Comparison of ENCODE assay signal across 9 cellular contexts in genomic region chrX:107571296-107571998, GRCh38.
DNase-seq lines count a peak whose midpoint lies in the region; ATAC-seq, FAIRE-seq and TF ChIP-seq lines count a peak whose summit lies in the region.
"Had no signal": no experiment of that assay in that cellular context is flagged by ENCODE, and none has a peak within 500 bp of the region (broad histone marks: within the 10 kb centered on the region; RNA-seq: fewer than 3 reads in every experiment).

No MANE protein-coding gene starts in this region.

- no peak for ATAC-seq in GM19452 (IDR thresholded peaks at IDR 0.05; ENCODE audit: unreplicated experiment)

- DNase-seq in ACHN (peak; percentile 81), H54 (ENCODE audit: insufficient read length, low spot score) (peak; percentile 54), amniotic epithelial cell (ENCODE audit: low read depth) (peak; percentile 87), iris pigment epithelial cell (ENCODE audit: low read depth) (peak; percentile 94), NCI-H2081 treated with DMSO at 0.1 percent for 48 hours (lab: John Stamatoyannopoulos, UW) (no peak), GM19239 (ENCODE audit: insufficient read length, low spot score) (no peak), NCI-H2171 (lab: John Stamatoyannopoulos, UW) (no peak)

- FAIRE-seq in H54 (lab: Jason Lieb, UNC) (peak; percentile 93), GM19239 (lab: Jason Lieb, UNC) (no peak)
- FAIRE-seq: colon had no signal

- TF ChIP-seq POLR2A in H54 (IDR thresholded peaks at IDR 0.05; ENCODE audit: low read depth, low read length) = no peak

- in situ Hi-C loops in ACHN (cut with HindIII; ENCODE audit: low pct_ligation_motif_present, low pct_unique_long_range_greater_than_20kb, low sequenced_read_pairs) = no loop called here

Comparison
In these comparisons a context has a peak if more than half of its experiments do, and no peak if none do; other contexts are left out.
1. DNase-seq: peak in ACHN (single experiment), H54 (single experiment), amniotic epithelial cell (single experiment) and iris pigment epithelial cell (single experiment); none in NCI-H2081 treated with DMSO at 0.1 percent for 48 hours (single experiment), GM19239 (single experiment) and NCI-H2171 (single experiment).